8 cellular contexts compared by ENCODE assay signal in the genomic region with DNA sequence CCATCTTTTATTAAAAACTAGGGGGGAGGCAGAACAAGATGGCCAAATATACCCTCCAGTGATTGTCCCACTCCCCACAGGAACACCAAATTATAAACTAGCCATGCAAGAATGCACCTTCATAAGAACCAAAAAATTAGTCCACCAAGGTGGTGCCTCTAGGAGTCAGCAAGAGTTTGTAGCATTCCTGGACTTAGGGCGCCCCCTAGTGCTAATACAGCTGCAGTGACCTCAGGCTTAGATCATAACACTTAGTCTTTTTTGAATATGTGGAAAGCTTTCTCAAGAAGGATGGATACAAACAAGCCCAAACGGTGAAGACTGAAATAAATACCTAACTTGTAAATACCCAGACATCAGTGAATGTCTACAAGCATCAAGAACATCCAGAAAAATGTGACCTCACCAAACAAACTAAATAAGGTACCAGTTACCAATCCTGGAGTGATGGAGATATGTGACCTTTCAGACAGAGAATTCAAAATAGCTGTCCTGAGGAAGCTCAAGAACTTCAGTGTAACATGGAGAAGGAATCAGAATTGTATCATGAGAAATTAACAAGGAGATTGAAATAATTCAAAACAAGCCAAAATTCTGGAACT. TPM values are rescaled to one million over a fixed set of nuclear protein-coding genes. Genes with fewer than 3 reads are reported as not detected.
DNase-seq lines count a peak whose midpoint lies in the region; ATAC-seq, FAIRE-seq and TF ChIP-seq lines count a peak whose summit lies in the region.

No MANE protein-coding gene starts in this region.

- no peak for TF ChIP-seq POLR2A in GM12891 (IDR thresholded peaks at IDR 0.05; ENCODE audit: low read depth, low read length)

- peak; percentile 84 for FAIRE-seq in GM12891 (lab: Jason Lieb, UNC)

- intact Hi-C loops in cardiac septum (cut with DNase I): loop anchor here (5.0 kb wide), 1 partner anchor 557 kb away; no protein-coding TSS in a partner anchor

- DNase-seq in GM12891 (ENCODE audit: insufficient read length, low spot score) (peak; percentile 41), NCI-H1105 (lab: John Stamatoyannopoulos, UW) (peak; percentile 27), SW 1271 (lab: John Stamatoyannopoulos, UW) (peak; percentile 14 to 79), cardiac septum (ENCODE audit: low spot score) (peak; percentile 87), renal cortical epithelial cell (ENCODE audit: low read depth) (peak; percentile 65), OCI-M2 (lab: John Stamatoyannopoulos, UW; ENCODE audit: unreplicated experiment) (no peak)
- peak; percentile 63 for DNase-seq in activated naive CD8-positive, alpha-beta T cell treated with anti-CD3 and anti-CD28 coated beads, Interleukin-2, amount 50 U/mL, for 16 hours (ENCODE audit: low read depth, low spot score)

- ATAC-seq in HG02642 (IDR thresholded peaks at IDR 0.05; ENCODE audit: poor library complexity, unreplicated experiment): peak; percentile 98

TF ChIP-seq in GM12891, 5 proteins besides CTCF, POLR2A, EP300 and RAD21:
- TF ChIP-seq PAX5 (IDR thresholded peaks at IDR 0.05; ENCODE audit: insufficient read depth, low read length, severe bottlenecking) (no peak), TAF1 (IDR thresholded peaks at IDR 0.05; ENCODE audit: low read depth, low read length) (no peak), SPI1 (IDR thresholded peaks at IDR 0.05; ENCODE audit: low read depth, low read length) (no peak), POU2F2 (IDR thresholded peaks at IDR 0.05; ENCODE audit: low read depth, low read length) (no peak), POLR2AphosphoS5 (IDR thresholded peaks at IDR 0.05; ENCODE audit: low read depth, low read length) (no peak)

RNA-seq across cellular contexts. Expression of a gene that starts 19.3 kb away (rescaled TPM):
- 13.9 TPM for polyA plus RNA-seq in GM12891 (2012; ENCODE audit: low read depth, missing spikeins)
- total RNA-seq in cardiac septum (31.1 TPM), renal cortical epithelial cell (43.1 and 54.4 TPM in 2 replicates)

RNA-seq across cellular contexts. Expression of a gene that starts 19.4 kb away (rescaled TPM):
- 4.0 TPM for polyA plus RNA-seq in GM12891 (2012; ENCODE audit: low read depth, missing spikeins)
- 14.8 TPM for total RNA-seq in cardiac septum
- total RNA-seq in renal cortical epithelial cell: 11.0 and 11.3 TPM in 2 replicates
